14 cellular contexts compared by ENCODE assay signal in genomic region chr16:68090109-68090508, GRCh38. TPM values are rescaled to one million over a fixed set of nuclear protein-coding genes. Genes with fewer than 3 reads are reported as not detected.
A peak's percentile ranks its signal among the peaks of the same experiment; 100 is the strongest.
DNase-seq lines count a peak whose midpoint lies in the region; ATAC-seq, FAIRE-seq and TF ChIP-seq lines count a peak whose summit lies in the region.
"Had no signal": no experiment of that assay in that cellular context is flagged by ENCODE, and none has a peak within 500 bp of the region (broad histone marks: within the 10 kb centered on the region; RNA-seq: fewer than 3 reads in every experiment).

No MANE protein-coding gene starts in this region.

- in situ Hi-C loops in HepG2 (cut with HindIII; ENCODE audit: extremely low pct_ligation_motif_present, low pct_unique_long_range_greater_than_20kb), result no loop called here

- intact Hi-C loops in HepG2 (cut with micrococcal nuclease; ENCODE audit: unreplicated experiment) (loop anchor here (10.0 kb wide), 1 partner anchor 65 kb away; no protein-coding TSS in a partner anchor), right lobe of liver (cut with DNase I) (no loop called here)

- TF ChIP-seq CTCF in HepG2 (CRISPR knock-in tag; IDR thresholded peaks at IDR 0.05) (no peak), right lobe of liver (IDR thresholded peaks at IDR 0.05) (no peak), endodermal cell (conservative IDR thresholded peaks at IDR 0.05) (no peak)

- H3K4me2 ChIP-seq in HepG2 (ENCODE audit: low read depth, low read length), result peak overlapping the region; percentile 52

- no peaks in the 10 kb centered on the region for H3K9me3 ChIP-seq in HepG2 (ENCODE audit: low read length)
- H3K9me3 ChIP-seq in right lobe of liver, result no peaks in the 10 kb centered on the region
- H3K9me3 ChIP-seq in endodermal cell (ENCODE audit: control insufficient read depth, low read length), result no peaks in the 10 kb centered on the region
- H3K9me3 ChIP-seq: left ventricle myocardium inferior, ovary had no signal

- no peaks in the 10 kb centered on the region for H3K27me3 Mint-ChIP-seq in endodermal cell (ENCODE audit: insufficient read depth)

- H3K27ac ChIP-seq in HepG2 (ENCODE audit: extremely low read length, insufficient read depth, low read length) (peak overlapping the region; percentile 2), right lobe of liver (no peak overlapping the region), endodermal cell (ENCODE audit: low read depth, low read length) (no peak overlapping the region)
- H3K27ac ChIP-seq: C4-2B, left ventricle myocardium inferior, ovary had no signal

- no TSS peak for BruUV-seq in HepG2 (replicated peaks; lab: Mats Ljungman, UMichigan)

- H2AFZ ChIP-seq in HepG2 (ENCODE audit: low read length), result no peak overlapping the region

- peaks cover 72% of the 10 kb centered on the region for H4K20me1 ChIP-seq in HepG2 (ENCODE audit: insufficient read depth, low read length)

- CTCF ChIA-PET in HepG2 (lab: Yijun Ruan, JAX; ENCODE audit: low intra/inter-chr PET ratio, low total read pairs), result no interaction called here

- WGBS in HepG2 (ENCODE audit: low lambda C conversion rate), result 48% methylated on average over 3 of the region's 3 CpGs
- WGBS in right lobe of liver (ENCODE audit: insufficient coverage, low coverage, low lambda C conversion rate, missing lambda C conversion rate), result 19% methylated on average over 3 of the region's 3 CpGs
- no CpG with 5 or more reads among the region's 3 CpGs for WGBS in endodermal cell (ENCODE audit: insufficient coverage in 1 of 2, insufficient read length in 1 of 2), 2 experiments

- TF ChIP-seq POLR2A in HepG2 (IDR thresholded peaks at IDR 0.05; ENCODE audit: insufficient read depth in 1 of 2, low read depth in 2 of 2, low read length in 2 of 2), result no peak
- TF ChIP-seq POLR2A in right lobe of liver (IDR thresholded peaks at IDR 0.05), result no peak

- no peak for ATAC-seq in HepG2
- no peak for ATAC-seq in right lobe of liver
- ATAC-seq in GM18502 (IDR thresholded peaks at IDR 0.05; ENCODE audit: poor library complexity, unreplicated experiment), result no peak
- no peak for ATAC-seq in GM19328 (IDR thresholded peaks at IDR 0.05; ENCODE audit: unreplicated experiment)
- no peak for ATAC-seq in GM19397 (IDR thresholded peaks at IDR 0.05; ENCODE audit: unreplicated experiment)

- H3K9me3 Mint-ChIP-seq in endodermal cell, result no peaks in the 10 kb centered on the region

- H3K4me1 ChIP-seq in HepG2 (ENCODE audit: insufficient read depth, low read length), result peaks cover 73% of the 10 kb centered on the region
- peaks cover 0 to 50% (median 17%) of the 10 kb centered on the region in 4 donors for H3K4me1 ChIP-seq in right lobe of liver
- H3K4me1 ChIP-seq in endodermal cell (ENCODE audit: control insufficient read depth, insufficient read depth, low read length), result peaks cover 11% of the 10 kb centered on the region

- peaks cover 32% of the 10 kb centered on the region for H3K4me1 Mint-ChIP-seq in endodermal cell

- no peaks in the 10 kb centered on the region; a peak in 1 of 5 replicates for H3K27me3 ChIP-seq in HepG2 (ENCODE audit: control insufficient read depth in 1 of 2, insufficient read depth in 2 of 2, low read length in 2 of 2)
- no peaks in the 10 kb centered on the region for H3K27me3 ChIP-seq in right lobe of liver
- H3K27me3 ChIP-seq in endodermal cell (ENCODE audit: control insufficient read depth, insufficient read depth, low read length, poor library complexity, severe bottlenecking), result no peaks in the 10 kb centered on the region
- H3K27me3 ChIP-seq: ovary had no signal

- no peak for FAIRE-seq in HepG2 (lab: Jason Lieb, UNC)

- no peaks in the 10 kb centered on the region for H3K36me3 ChIP-seq in HepG2 (replicated peaks in 1 of 2; ENCODE audit: control insufficient read depth in 1 of 2, insufficient read depth in 2 of 2, low read length in 2 of 2)
- H3K36me3 ChIP-seq in right lobe of liver, result no peaks in the 10 kb centered on the region
- no peaks in the 10 kb centered on the region for H3K36me3 ChIP-seq in endodermal cell (ENCODE audit: control insufficient read depth, insufficient read depth, low read length)
- H3K36me3 ChIP-seq: left ventricle myocardium inferior, ovary had no signal

- H3K27ac Mint-ChIP-seq in endodermal cell, result no peak overlapping the region

- no peak overlapping the region for H3K4me3 Mint-ChIP-seq in endodermal cell

- H3K9ac ChIP-seq in HepG2 (ENCODE audit: insufficient read depth, low read depth, low read length) (no peak overlapping the region; the same call in 1 of the 2 replicates), endodermal cell (ENCODE audit: extremely low read depth, low read length, poor library complexity, severe bottlenecking) (no peak overlapping the region)

- TF ChIP-seq EP300 in HepG2 (IDR thresholded peaks at IDR 0.05; ENCODE audit: low read depth in 2 of 2, low read length in 2 of 2) (no peak), HepG2 (CRISPR knock-in tag; IDR thresholded peaks at IDR 0.05; ENCODE audit: borderline replicate concordance) (no peak)

- H3K4me3 ChIP-seq in HepG2 (replicated peaks in 1 of 3; ENCODE audit: insufficient read depth in 1 of 3, low read depth in 2 of 3, low read length in 3 of 3) (0 out of 6 replicates have a peak overlapping the region, but pooled peaks of 1 of the 3 experiments have one; percentile 15), right lobe of liver (no peak overlapping the region), endodermal cell (ENCODE audit: low read length) (peak overlapping the region; percentile 21)
- H3K4me3 ChIP-seq: left ventricle myocardium inferior, ovary had no signal

- DNase-seq in HepG2 (ENCODE audit: low spot score) (no peak), right lobe of liver (no peak), OCI-M1 (lab: John Stamatoyannopoulos, UW) (peak; percentile 78), endodermal cell (no peak), cerebellar nuclear complex (lab: John Stamatoyannopoulos, UW) (no peak)
- DNase-seq: left ventricle myocardium inferior; NCI-H1694 treated with DMSO at 0.1 percent for 48 hours; NK-92 treated with Interleukin-12 subunit alpha and Interleukin-12 subunit beta, amount 100 ng/mL, for 24 hours; ovary; stimulated activated CD4-positive, alpha-beta T cell treated with anti-CD3 and anti-CD28 coated beads, Interleukin-2, amount 100 ng/mL, for 48 hours had no signal

- TF ChIP-seq RAD21 in HepG2 (CRISPR knock-in tag; IDR thresholded peaks at IDR 0.05), result no peak

- POLR2A ChIA-PET in HepG2 (lab: Yijun Ruan, JAX), result interaction anchor here (2.9 kb wide), 1 partner anchor 10 kb away, joined by 13 read pairs; no protein-coding TSS in a partner anchor

- H3K36me3 Mint-ChIP-seq in endodermal cell (ENCODE audit: low read depth), result no peaks in the 10 kb centered on the region

- peaks cover 94% of the 10 kb centered on the region for H3K79me2 ChIP-seq in HepG2 (ENCODE audit: insufficient read depth, low read length)

TF ChIP-seq in HepG2, 621 proteins besides CTCF, POLR2A, EP300 and RAD21 (continues in another document):
- TF ChIP-seq ELF3 (CRISPR knock-in tag; IDR thresholded peaks at IDR 0.05), result 0 out of 2 replicates have a peak, but pooled peaks have one; percentile 12
- peak; percentile 62 for TF ChIP-seq HNRNPK (IDR thresholded peaks at IDR 0.05; ENCODE audit: low read depth, low read length, poor library complexity, severe bottlenecking)
- TF ChIP-seq MBNL3 (CRISPR knock-in tag; conservative IDR thresholded peaks at IDR 0.05), result no peak

RNA-seq across cellular contexts. Expression of gene NFATC3, which starts 4.9 kb away (rescaled TPM):
- total RNA-seq in HepG2 (2016; rRNA removed; fragmentation: Illumina TruSeq; extraction: Trizol) (52.6 and 63.2 TPM in 2 replicates), right lobe of liver (10 to 100 TPM; 19.9 to 30.1 (median 25.1) TPM), endodermal cell (10 to 100 TPM; 27.4 to 30.1 TPM)
- total RNA-seq in HepG2 (2016; cell fraction: cytosol; rRNA removed; fragmentation: Illumina TruSeq; extraction: Trizol; ENCODE audit: low read depth), result 234 and 265 TPM in 2 replicates
- total RNA-seq in HepG2 (2016; cell fraction: insoluble cytoplasmic fraction; rRNA removed; fragmentation: Illumina TruSeq; extraction: Trizol), result 54.0 and 61.4 TPM in 2 replicates
- total RNA-seq in HepG2 (2016; cell fraction: membrane; rRNA removed; fragmentation: Illumina TruSeq; extraction: Trizol), result 183 and 209 TPM in 2 replicates
- total RNA-seq in HepG2 (2016; cell fraction: nucleus; rRNA removed; fragmentation: Illumina TruSeq; extraction: Trizol), result 42.9 and 44.2 TPM in 2 replicates
- polyA plus RNA-seq in HepG2 (2011; rRNA removed), result 52.7 and 62.7 TPM in 2 replicates
- 38.3 and 51.2 TPM in 2 replicates for polyA plus RNA-seq in HepG2 (2011; cell fraction: cytosol; rRNA removed)
- polyA plus RNA-seq in HepG2 (2011; cell fraction: nucleus; rRNA removed), result 32.5 and 33.2 TPM in 2 replicates
- 30.6 and 32.4 TPM in 2 replicates for polyA plus RNA-seq in HepG2 (2012)
- polyA plus RNA-seq in HepG2 (2016; cell fraction: cytosol; fragmentation: Illumina TruSeq; extraction: Trizol; ENCODE audit: low read depth), result 2.5 and 2.8 TPM in 2 replicates
- polyA plus RNA-seq in HepG2 (2016; cell fraction: insoluble cytoplasmic fraction; fragmentation: Illumina TruSeq; extraction: Trizol; ENCODE audit: low read depth), result 63.1 and 64.9 TPM in 2 replicates
- polyA plus RNA-seq in HepG2 (2016; cell fraction: membrane; fragmentation: Illumina TruSeq; extraction: Trizol; ENCODE audit: low read depth), result 17.1 and 17.3 TPM in 2 replicates
- 38.6 and 39.5 TPM in 2 replicates for polyA plus RNA-seq in HepG2 (2016; cell fraction: nucleus; fragmentation: Illumina TruSeq; extraction: Trizol; ENCODE audit: insufficient read depth, low read depth)
- 81.5 and 261 TPM in 2 replicates for polyA minus RNA-seq in HepG2 (2011; rRNA and poly(A)+ RNA removed; ENCODE audit: low replicate concordance)
- polyA minus RNA-seq in HepG2 (2011; cell fraction: cytosol; rRNA and poly(A)+ RNA removed), result 107 and 129 TPM in 2 replicates
- 109 and 138 TPM in 2 replicates for polyA minus RNA-seq in HepG2 (2011; cell fraction: nucleus; rRNA and poly(A)+ RNA removed)
- 25.3 TPM for polyA plus RNA-seq in endodermal cell (2013, experiment 1 of 2)
- 24.3 TPM for polyA plus RNA-seq in endodermal cell (2013, experiment 2 of 2)
